17 cellular contexts compared by ENCODE assay signal in genomic region chr5:147393866-147394265, GRCh38.
A peak's percentile ranks its signal among the peaks of the same experiment; 100 is the strongest.
DNase-seq lines count a peak whose midpoint lies in the region; ATAC-seq and TF ChIP-seq lines count a peak whose summit lies in the region.
"Had no signal": no experiment of that assay in that cellular context is flagged by ENCODE, and none has a peak within 500 bp of the region (broad histone marks: within the 10 kb centered on the region; RNA-seq: fewer than 3 reads in every experiment).

No MANE protein-coding gene starts in this region.

- peaks cover 7% of the 10 kb centered on the region for H3K27me3 Mint-ChIP-seq in glutamatergic neuron (ENCODE audit: unreplicated experiment)
- H3K27me3 Mint-ChIP-seq: activated CD4-positive, alpha-beta T cell treated with anti-CD3 and anti-CD28 coated beads, Interleukin-2, amount 10 ng/mL, durations not matched to agents 7 days and 5 days had no signal

- H3K27ac Mint-ChIP-seq in glutamatergic neuron (ENCODE audit: unreplicated experiment), result peak overlapping the region; percentile 79
- H3K27ac Mint-ChIP-seq: activated CD4-positive, alpha-beta T cell treated with anti-CD3 and anti-CD28 coated beads, Interleukin-2, amount 10 ng/mL, durations not matched to agents 7 days and 5 days; activated T-helper 1 cell treated with anti-CD3 and anti-CD28 coated beads, Interleukin-12 subunit alpha, Interleukin-12 subunit beta, Interleukin-2, Interleukin-4 antibody, amounts not matched to agents 30 ng/mL and 10 ng/mL and 1 ng/mL, durations not matched to agents 14 hours and 24 hours and 36 hours; T-cell had no signal

- H3K4me3 ChIP-seq in AG10803 (ENCODE audit: low read length), result no peak overlapping the region
- no peak overlapping the region for H3K4me3 ChIP-seq in GM12875 (ENCODE audit: low read depth, low read length)
- H3K4me3 ChIP-seq in foreskin fibroblast (ENCODE audit: low read depth in 1 of 2, low read length in 2 of 2), result no peak overlapping the region
- H3K4me3 ChIP-seq: body of pancreas, testis had no signal

- TF ChIP-seq CTCF in AG10803 (conservative IDR thresholded peaks at IDR 0.05; ENCODE audit: low read length) (peak; percentile 16; the same call in 1 of the 2 replicates), GM12875 (IDR thresholded peaks at IDR 0.05; ENCODE audit: borderline replicate concordance, insufficient read depth, low read depth, low read length) (peak; percentile 30; the same call in 1 of the 2 replicates), glutamatergic neuron (IDR thresholded peaks at IDR 0.05; ENCODE audit: partially characterized antibody, unreplicated experiment) (peak; percentile 50), foreskin fibroblast (IDR thresholded peaks at IDR 0.05; ENCODE audit: low read depth, low read length) (no peak)

- H3K4me3 Mint-ChIP-seq in glutamatergic neuron (ENCODE audit: unreplicated experiment), result no peak overlapping the region
- H3K4me3 Mint-ChIP-seq: activated CD4-positive, alpha-beta T cell treated with anti-CD3 and anti-CD28 coated beads, Interleukin-2, amount 10 ng/mL, durations not matched to agents 7 days and 5 days; activated T-helper 1 cell treated with anti-CD3 and anti-CD28 coated beads, Interleukin-12 subunit alpha, Interleukin-12 subunit beta, Interleukin-2, Interleukin-4 antibody, amounts not matched to agents 30 ng/mL and 10 ng/mL and 1 ng/mL, durations not matched to agents 14 hours and 24 hours and 36 hours; T-cell had no signal

- peaks cover 12% of the 10 kb centered on the region for H3K9me3 Mint-ChIP-seq in glutamatergic neuron (ENCODE audit: unreplicated experiment)
- H3K9me3 Mint-ChIP-seq: activated CD4-positive, alpha-beta T cell treated with anti-CD3 and anti-CD28 coated beads, Interleukin-2, amount 10 ng/mL, durations not matched to agents 7 days and 5 days; activated T-helper 1 cell treated with anti-CD3 and anti-CD28 coated beads, Interleukin-12 subunit alpha, Interleukin-12 subunit beta, Interleukin-2, Interleukin-4 antibody, amounts not matched to agents 30 ng/mL and 10 ng/mL and 1 ng/mL, durations not matched to agents 14 hours and 24 hours and 36 hours; T-cell had no signal

- H3K36me3 Mint-ChIP-seq in glutamatergic neuron (ENCODE audit: unreplicated experiment), result peaks cover 12% of the 10 kb centered on the region
- H3K36me3 Mint-ChIP-seq: T-cell had no signal

- no peak for DNase-seq in AG10803 (ENCODE audit: low read depth)
- peak; percentile 27 for DNase-seq in astrocyte of the hippocampus (ENCODE audit: low read depth, low spot score)
- peak; percentile 57 for DNase-seq in glutamatergic neuron
- no peak for DNase-seq in SIG-M5 (lab: John Stamatoyannopoulos, UW)
- no peak for DNase-seq in foreskin fibroblast
- DNase-seq in cerebellum (ENCODE audit: low spot score), result no peak
- DNase-seq: activated CD4-positive, alpha-beta T cell treated with anti-CD3 and anti-CD28 coated beads, Interleukin-2, amount 10 ng/mL, durations not matched to agents 7 days and 5 days; islet precursor cell; NCI-H146; NK-92 treated with Interleukin-12 subunit alpha and Interleukin-12 subunit beta, amount 100 ng/mL, for 24 hours; T-cell; testis had no signal

- peaks cover 9% of the 10 kb centered on the region for H3K4me1 Mint-ChIP-seq in glutamatergic neuron (ENCODE audit: low read depth, unreplicated experiment)
- H3K4me1 Mint-ChIP-seq: activated CD4-positive, alpha-beta T cell treated with anti-CD3 and anti-CD28 coated beads, Interleukin-2, amount 10 ng/mL, durations not matched to agents 7 days and 5 days; T-cell had no signal

- ATAC-seq in GM21423 (IDR thresholded peaks at IDR 0.05; ENCODE audit: unreplicated experiment), result no peak
- ATAC-seq: body of pancreas, sciatic nerve, T-cell had no signal

Comparison
In these comparisons a context has a peak if more than half of its experiments do, and no peak if none do; other contexts are left out.
1. DNase-seq: peak in astrocyte of the hippocampus (single experiment) and glutamatergic neuron (single experiment); none in AG10803 (single experiment), SIG-M5 (single experiment), foreskin fibroblast (0 of 2) and cerebellum (single experiment).